ENCODE assay signal across 20 cellular contexts in the genomic region with DNA sequence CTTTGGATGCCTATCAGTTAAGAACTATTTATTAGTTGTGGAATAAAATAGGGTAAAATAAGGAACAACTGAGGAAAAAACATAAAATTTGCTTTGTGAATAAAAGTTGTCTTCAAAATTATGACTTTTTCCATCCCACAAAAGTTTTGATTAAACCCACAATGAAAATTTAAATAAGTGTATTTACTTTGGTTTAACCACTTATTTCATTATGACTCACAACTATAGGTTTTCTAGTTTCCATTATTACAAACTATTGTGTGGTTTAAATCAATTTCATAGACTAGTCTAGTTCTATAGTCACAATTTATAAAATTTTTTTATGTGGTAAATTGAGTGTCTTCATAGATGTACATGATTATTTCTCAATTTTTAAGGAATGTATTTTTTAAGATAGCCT.
"Had no signal": no experiment of that assay in that cellular context is flagged by ENCODE, and none has a peak within 500 bp of the region (broad histone marks: within the 10 kb centered on the region; RNA-seq: fewer than 3 reads in every experiment).

No MANE protein-coding gene starts in this region.

- H3K36me3 ChIP-seq: gastroesophageal sphincter, heart left ventricle, tibial nerve had no signal

- H3K9me3 ChIP-seq: gastroesophageal sphincter, tibial nerve had no signal

- H3K79me2 ChIP-seq: parathyroid adenoma had no signal

- ATAC-seq: activated naive CD8-positive, alpha-beta T cell treated with anti-CD3 and anti-CD28 coated beads, Interleukin-2, amount 50 U/mL, for 24 hours; gastroesophageal sphincter; heart left ventricle; left cardiac atrium; right cardiac atrium; stimulated activated naive CD8-positive, alpha-beta T cell treated with anti-CD3 and anti-CD28 coated beads, Interleukin-15, amount 100 ng/mL, for 72 hours had no signal

- H3K27ac ChIP-seq: parathyroid adenoma had no signal

- H3K9ac ChIP-seq: parathyroid adenoma had no signal

- FAIRE-seq: islet of Langerhans, urothelium cell line had no signal

- H3K4me1 ChIP-seq: parathyroid adenoma had no signal

- H2AFZ ChIP-seq: parathyroid adenoma had no signal

- DNase-seq: activated CD4-positive, alpha-beta memory T cell treated with anti-CD3 and anti-CD28 coated beads for 36 hours; activated CD4-positive, alpha-beta T cell treated with anti-CD3 and anti-CD28 coated beads for 48 hours; activated effector memory CD4-positive, alpha-beta T cell treated with Interleukin-2 at 50 U/mL for 16 hours; activated naive CD4-positive, alpha-beta T cell treated with anti-CD3 and anti-CD28 coated beads, Interleukin-2, amount 10 ng/mL, durations not matched to agents 7 days and 5 days; activated naive CD8-positive, alpha-beta T cell treated with anti-CD3 and anti-CD28 coated beads, Interleukin-2, amount 50 U/mL, for 24 hours; activated T-cell treated with anti-CD3 and anti-CD28 coated beads, Interleukin-2, amount 50 U/mL, for 48 hours; caudate nucleus; endodermal cell; erythroblast; heart left ventricle; left cardiac atrium; nephron progenitor cell; right cardiac atrium; stimulated activated CD4-positive, alpha-beta T cell treated with anti-CD3 and anti-CD28 coated beads, Interleukin-1b, Interleukin-23, amount 100 ng/mL, for 48 hours; stimulated activated naive CD8-positive, alpha-beta T cell treated with anti-CD3 and anti-CD28 coated beads, Interleukin-15, amount 100 ng/mL, for 72 hours had no signal

- H3K4me3 ChIP-seq: gastroesophageal sphincter, heart left ventricle, tibial nerve had no signal

- H3K27me3 ChIP-seq: gastroesophageal sphincter, heart left ventricle, tibial nerve had no signal
